ENCODE assay signal across 8 cellular contexts in the genomic region with DNA sequence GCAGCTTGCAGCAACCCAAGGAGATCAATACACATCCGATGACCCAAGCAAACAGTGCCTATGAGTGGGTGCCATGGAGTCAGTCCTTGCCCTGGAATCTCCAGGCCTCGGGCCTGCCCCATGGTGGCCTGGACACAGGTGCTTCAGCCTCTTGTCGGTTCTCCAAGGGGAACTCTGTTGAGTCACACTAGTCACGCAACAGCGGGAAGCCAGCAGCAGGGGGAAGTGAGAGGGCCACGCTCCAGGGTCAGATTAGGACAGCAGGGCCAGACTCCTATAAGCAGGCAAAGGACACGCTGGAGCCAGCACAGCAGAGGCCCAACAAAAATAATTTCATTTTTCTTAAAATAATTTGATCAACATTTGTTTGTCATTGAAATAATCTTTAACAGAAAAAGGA. TPM values are rescaled to one million over a fixed set of nuclear protein-coding genes. Genes with fewer than 3 reads are reported as not detected.
DNase-seq lines count a peak whose midpoint lies in the region; ATAC-seq and TF ChIP-seq lines count a peak whose summit lies in the region.

No MANE protein-coding gene starts in this region.

- CTCF ChIA-PET in CD8-positive, alpha-beta T cell (lab: Charles Lee), result no interaction called here

- H3K27me3 Mint-ChIP-seq in CD8-positive, alpha-beta T cell (ENCODE audit: low read depth), result peaks cover 3% of the 10 kb centered on the region

- no peak for TF ChIP-seq CTCF in CD8-positive, alpha-beta T cell (IDR thresholded peaks at IDR 0.05)

- no peak overlapping the region for H3K27ac Mint-ChIP-seq in stimulated activated effector memory CD8-positive, alpha-beta T cell treated with anti-CD3 and anti-CD28 coated beads, Interleukin-12 subunit alpha, Interleukin-12 subunit beta, amount 100 ng/mL, for 72 hours
- no peak overlapping the region for H3K27ac Mint-ChIP-seq in CD8-positive, alpha-beta T cell

- H3K4me1 Mint-ChIP-seq in stimulated activated effector memory CD8-positive, alpha-beta T cell treated with anti-CD3 and anti-CD28 coated beads, Interleukin-12 subunit alpha, Interleukin-12 subunit beta, amount 100 ng/mL, for 72 hours, result peaks cover 16% of the 10 kb centered on the region
- H3K4me1 Mint-ChIP-seq in CD8-positive, alpha-beta T cell (ENCODE audit: low read depth), result peaks cover 11% of the 10 kb centered on the region

- no peak overlapping the region for H3K4me3 ChIP-seq in CD8-positive, alpha-beta T cell (ENCODE audit: low read depth, low read length)

- peaks cover 4% of the 10 kb centered on the region for H3K36me3 Mint-ChIP-seq in stimulated activated effector memory CD8-positive, alpha-beta T cell treated with anti-CD3 and anti-CD28 coated beads, Interleukin-12 subunit alpha, Interleukin-12 subunit beta, amount 100 ng/mL, for 72 hours
- H3K36me3 Mint-ChIP-seq in CD8-positive, alpha-beta T cell, result no peaks in the 10 kb centered on the region

- POLR2A ChIA-PET in CD8-positive, alpha-beta T cell (lab: Charles Lee), result no interaction called here

- no peak overlapping the region for H3K4me3 Mint-ChIP-seq in stimulated activated effector memory CD8-positive, alpha-beta T cell treated with anti-CD3 and anti-CD28 coated beads, Interleukin-12 subunit alpha, Interleukin-12 subunit beta, amount 100 ng/mL, for 72 hours
- H3K4me3 Mint-ChIP-seq in CD8-positive, alpha-beta T cell, result no peak overlapping the region

- peak; percentile 59 for ATAC-seq in GM21786 (IDR thresholded peaks at IDR 0.05; ENCODE audit: unreplicated experiment)
- peak; percentile 42 for ATAC-seq in esophagus mucosa
- no peak for ATAC-seq in stimulated activated effector memory CD8-positive, alpha-beta T cell treated with anti-CD3 and anti-CD28 coated beads, Interleukin-12 subunit alpha, Interleukin-12 subunit beta, amount 100 ng/mL, for 72 hours
- no peak for ATAC-seq in CD8-positive, alpha-beta T cell

- no peak overlapping the region for H3K27ac ChIP-seq in CD8-positive, alpha-beta T cell (ENCODE audit: low read depth, low read length)

- DNase-seq in DMS53 treated with DMSO at 0.1 percent for 48 hours (lab: John Stamatoyannopoulos, UW; ENCODE audit: unreplicated experiment) (peak; percentile 72), NCI-H82 treated with DMSO at 0.1 percent for 48 hours (lab: John Stamatoyannopoulos, UW; ENCODE audit: unreplicated experiment) (peak; percentile 88), renal cortical epithelial cell (ENCODE audit: low read depth) (peak; percentile 73), NCI-H526 treated with DMSO at 0.1 percent for 48 hours (lab: John Stamatoyannopoulos, UW) (no peak)
- DNase-seq in stimulated activated effector memory CD8-positive, alpha-beta T cell treated with anti-CD3 and anti-CD28 coated beads, Interleukin-12 subunit alpha, Interleukin-12 subunit beta, amount 100 ng/mL, for 72 hours (ENCODE audit: low spot score in 2 of 2), result no peak
- DNase-seq in CD8-positive, alpha-beta T cell, result no peak

- no peaks in the 10 kb centered on the region for H3K36me3 ChIP-seq in CD8-positive, alpha-beta T cell (ENCODE audit: insufficient read depth, low read length)

- H3K4me1 ChIP-seq in CD8-positive, alpha-beta T cell (ENCODE audit: insufficient read depth, low read length), result no peaks in the 10 kb centered on the region

- no peaks in the 10 kb centered on the region for H3K27me3 ChIP-seq in CD8-positive, alpha-beta T cell (ENCODE audit: insufficient read depth, low read length)

- intact Hi-C loops in CD8-positive, alpha-beta T cell (cut with DNase I, micrococcal nuclease), result no loop called here

- H3K9me3 Mint-ChIP-seq in stimulated activated effector memory CD8-positive, alpha-beta T cell treated with anti-CD3 and anti-CD28 coated beads, Interleukin-12 subunit alpha, Interleukin-12 subunit beta, amount 100 ng/mL, for 72 hours, result no peaks in the 10 kb centered on the region
- H3K9me3 Mint-ChIP-seq in CD8-positive, alpha-beta T cell, result no peaks in the 10 kb centered on the region

- H3K9me3 ChIP-seq in CD8-positive, alpha-beta T cell (ENCODE audit: low read length), result no peaks in the 10 kb centered on the region

RNA-seq across cellular contexts. Expression of gene ARMC9, which starts 16.6 kb away (rescaled TPM):
- total RNA-seq in esophagus mucosa, result 1.2 TPM
- 27.1 and 67.8 TPM in 2 replicates for total RNA-seq in renal cortical epithelial cell
- 1 to 10 TPM; 1.2 to 1.4 TPM for total RNA-seq in CD8-positive, alpha-beta T cell

RNA-seq across cellular contexts. Expression of gene HTR2B, which starts 57.0 kb away (rescaled TPM):
- total RNA-seq in esophagus mucosa, result not detected
- total RNA-seq in renal cortical epithelial cell, result 0.05 TPM in 1 of 2 replicates, not detected in the other
- total RNA-seq in CD8-positive, alpha-beta T cell, result not detected

Comparison
In these comparisons a context has a peak if more than half of its experiments do, and no peak if none do; other contexts are left out.
1. DNase-seq: peak in DMS53 treated with DMSO at 0.1 percent for 48 hours (single experiment), NCI-H82 treated with DMSO at 0.1 percent for 48 hours (single experiment) and renal cortical epithelial cell (single experiment); none in stimulated activated effector memory CD8-positive, alpha-beta T cell treated with anti-CD3 and anti-CD28 coated beads, Interleukin-12 subunit alpha, Interleukin-12 subunit beta, amount 100 ng/mL, for 72 hours (0 of 2), CD8-positive, alpha-beta T cell (0 of 7) and NCI-H526 treated with DMSO at 0.1 percent for 48 hours (single experiment).
2. ATAC-seq: peak in GM21786 (single experiment) and esophagus mucosa (single experiment); none in stimulated activated effector memory CD8-positive, alpha-beta T cell treated with anti-CD3 and anti-CD28 coated beads, Interleukin-12 subunit alpha, Interleukin-12 subunit beta, amount 100 ng/mL, for 72 hours (single experiment) and CD8-positive, alpha-beta T cell (single experiment).
3. RNA of gene ARMC9, which starts 16.6 kb away (total RNA-seq): 27.1 to 67.8 TPM in renal cortical epithelial cell; 1.2 to 1.4 TPM in CD8-positive, alpha-beta T cell and 1.2 TPM in esophagus mucosa (single experiment); every median in the first group is over 10 times any median in the second.